ENCODE assay signal across 8 cellular contexts in the genomic region with DNA sequence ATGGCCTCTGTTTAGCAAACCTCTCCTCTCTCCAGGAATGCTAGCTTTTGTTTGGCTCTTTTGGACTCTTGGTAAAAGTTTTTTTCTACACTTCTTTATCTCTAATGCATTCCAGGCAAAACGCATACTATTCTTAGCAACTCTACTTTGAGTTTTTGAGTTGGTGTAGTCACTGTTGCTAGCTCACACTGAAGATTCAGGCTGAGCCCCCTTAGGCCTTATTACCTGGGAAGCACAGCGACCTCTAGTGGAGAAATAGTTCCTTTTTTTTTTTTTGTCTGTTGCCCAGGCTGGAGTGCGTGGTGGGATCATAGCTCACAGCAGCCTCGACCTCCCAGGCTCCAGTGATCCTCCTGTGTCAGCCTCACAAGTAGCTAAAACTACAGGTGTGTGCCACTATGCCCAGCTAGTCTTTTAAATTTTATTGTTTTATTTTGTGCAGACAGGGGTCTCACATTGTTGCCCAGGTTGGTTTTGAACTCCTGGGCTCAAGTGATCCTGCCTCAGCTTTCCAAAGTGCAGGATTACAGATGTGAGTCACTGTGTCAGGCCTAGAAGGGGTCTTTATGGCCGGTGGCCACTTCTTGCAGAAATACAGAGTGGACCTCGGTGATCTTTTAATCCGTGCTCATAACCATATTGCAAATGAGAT.
DNase-seq lines count a peak whose midpoint lies in the region; ATAC-seq and TF ChIP-seq lines count a peak whose summit lies in the region.

No MANE protein-coding gene starts in this region.

- no peaks in the 10 kb centered on the region for H3K27me3 ChIP-seq in GM23338 (ENCODE audit: insufficient read depth)
- H3K27me3 ChIP-seq in kidney epithelial cell (ENCODE audit: control insufficient read depth, insufficient read depth, low read length): peaks cover 2% of the 10 kb centered on the region
- H3K27me3 ChIP-seq in upper lobe of right lung: no peaks in the 10 kb centered on the region

- H3F3A ChIP-seq in GM23338 (replicated peaks; ENCODE audit: low read depth): no peaks in the 10 kb centered on the region

- in situ Hi-C loops in astrocyte of the spinal cord (cut with HindIII; ENCODE audit: low sequenced_read_pairs): no loop called here

- TF ChIP-seq CTCF in GM23338 (conservative IDR thresholded peaks at IDR 0.05; ENCODE audit: low read depth in 2 of 2) (peak; percentile 73 to 81), astrocyte of the spinal cord (IDR thresholded peaks at IDR 0.05; ENCODE audit: low read depth, low read length) (peak; percentile 57), kidney epithelial cell (IDR thresholded peaks at IDR 0.05; ENCODE audit: insufficient read depth, low read length, poor library complexity, severe bottlenecking) (peak; percentile 50), upper lobe of right lung (IDR thresholded peaks at IDR 0.05) (peak; percentile 69)

- peaks cover 2% of the 10 kb centered on the region; the same call in 2 of the 3 replicates for H3K4me1 Mint-ChIP-seq in GM23338

- H4K20me1 ChIP-seq in GM23338 (replicated peaks; ENCODE audit: insufficient read depth): no peaks in the 10 kb centered on the region

- no peak overlapping the region for H3K4me2 ChIP-seq in GM23338

- no peaks in the 10 kb centered on the region; the same call in 2 of the 3 replicates for H3K9me3 Mint-ChIP-seq in GM23338

- H3K4me1 ChIP-seq in GM23338 (ENCODE audit: insufficient read depth) (no peaks in the 10 kb centered on the region), upper lobe of right lung (no peaks in the 10 kb centered on the region)

- H3K9me2 ChIP-seq in GM23338 (ENCODE audit: insufficient read depth): no peaks in the 10 kb centered on the region

- H3K4me3 ChIP-seq in GM23338 (no peak overlapping the region), astrocyte of the spinal cord (ENCODE audit: low read depth, low read length) (no peak overlapping the region), kidney epithelial cell (ENCODE audit: low read depth, low read length) (no peak overlapping the region), upper lobe of right lung (no peak overlapping the region)

- H2AFZ ChIP-seq in GM23338: peak overlapping the region; percentile 86

- ATAC-seq in GM23338 (peak; percentile 96), upper lobe of right lung (peak; percentile 70), HG02642 (IDR thresholded peaks at IDR 0.05; ENCODE audit: poor library complexity, unreplicated experiment) (no peak)

- no peak overlapping the region for H3K27ac ChIP-seq in GM23338 (ENCODE audit: low read depth)
- H3K27ac ChIP-seq in upper lobe of right lung: no peak overlapping the region

- no peak overlapping the region for H3K27ac Mint-ChIP-seq in GM23338

- no peaks in the 10 kb centered on the region for H3K27me3 Mint-ChIP-seq in GM23338 (ENCODE audit: insufficient read depth, low read depth, poor library complexity)

- H3K4me3 Mint-ChIP-seq in GM23338: no peak overlapping the region

- peak; percentile 6 for DNase-seq in DMS153 (lab: John Stamatoyannopoulos, UW)
- DNase-seq in GM23338 (ENCODE audit: low spot score): peak; percentile 87
- DNase-seq in NCI-H2107 treated with DMSO at 0.1 percent for 48 hours (lab: John Stamatoyannopoulos, UW; ENCODE audit: unreplicated experiment): peak; percentile 56
- DNase-seq in astrocyte of the spinal cord (ENCODE audit: low read depth, low spot score): peak; percentile 64
- DNase-seq in kidney epithelial cell (ENCODE audit: low read depth): peak; percentile 16
- DNase-seq in upper lobe of right lung: no peak
- DNase-seq in activated CD4-positive, CD25-positive, alpha-beta regulatory T cell (lab: John Stamatoyannopoulos, UW): no peak

- H3K36me3 ChIP-seq in GM23338 (ENCODE audit: insufficient read depth): no peaks in the 10 kb centered on the region
- no peaks in the 10 kb centered on the region for H3K36me3 ChIP-seq in kidney epithelial cell (ENCODE audit: control insufficient read depth, insufficient read depth, low read length)
- H3K36me3 ChIP-seq in upper lobe of right lung: no peaks in the 10 kb centered on the region

- intact Hi-C loops in upper lobe of right lung (cut with DNase I): no loop called here

- H3K9me3 ChIP-seq in upper lobe of right lung: no peaks in the 10 kb centered on the region

- no peaks in the 10 kb centered on the region for H3K79me2 ChIP-seq in GM23338 (replicated peaks; ENCODE audit: insufficient read depth)

- H3K36me3 Mint-ChIP-seq in GM23338 (ENCODE audit: low read depth): no peaks in the 10 kb centered on the region

TF ChIP-seq in GM23338, 12 proteins besides CTCF, POLR2A, EP300 and RAD21 (continues in another document):
- TF ChIP-seq STAT1 (IDR thresholded peaks at IDR 0.05; ENCODE audit: unreplicated experiment) (no peak), ZNF114 (CRISPR knock-in tag; IDR thresholded peaks at IDR 0.05) (no peak), EZH2phosphoT487 (IDR thresholded peaks at IDR 0.05; ENCODE audit: unreplicated experiment) (no peak)
- TF ChIP-seq, protein P1, sequence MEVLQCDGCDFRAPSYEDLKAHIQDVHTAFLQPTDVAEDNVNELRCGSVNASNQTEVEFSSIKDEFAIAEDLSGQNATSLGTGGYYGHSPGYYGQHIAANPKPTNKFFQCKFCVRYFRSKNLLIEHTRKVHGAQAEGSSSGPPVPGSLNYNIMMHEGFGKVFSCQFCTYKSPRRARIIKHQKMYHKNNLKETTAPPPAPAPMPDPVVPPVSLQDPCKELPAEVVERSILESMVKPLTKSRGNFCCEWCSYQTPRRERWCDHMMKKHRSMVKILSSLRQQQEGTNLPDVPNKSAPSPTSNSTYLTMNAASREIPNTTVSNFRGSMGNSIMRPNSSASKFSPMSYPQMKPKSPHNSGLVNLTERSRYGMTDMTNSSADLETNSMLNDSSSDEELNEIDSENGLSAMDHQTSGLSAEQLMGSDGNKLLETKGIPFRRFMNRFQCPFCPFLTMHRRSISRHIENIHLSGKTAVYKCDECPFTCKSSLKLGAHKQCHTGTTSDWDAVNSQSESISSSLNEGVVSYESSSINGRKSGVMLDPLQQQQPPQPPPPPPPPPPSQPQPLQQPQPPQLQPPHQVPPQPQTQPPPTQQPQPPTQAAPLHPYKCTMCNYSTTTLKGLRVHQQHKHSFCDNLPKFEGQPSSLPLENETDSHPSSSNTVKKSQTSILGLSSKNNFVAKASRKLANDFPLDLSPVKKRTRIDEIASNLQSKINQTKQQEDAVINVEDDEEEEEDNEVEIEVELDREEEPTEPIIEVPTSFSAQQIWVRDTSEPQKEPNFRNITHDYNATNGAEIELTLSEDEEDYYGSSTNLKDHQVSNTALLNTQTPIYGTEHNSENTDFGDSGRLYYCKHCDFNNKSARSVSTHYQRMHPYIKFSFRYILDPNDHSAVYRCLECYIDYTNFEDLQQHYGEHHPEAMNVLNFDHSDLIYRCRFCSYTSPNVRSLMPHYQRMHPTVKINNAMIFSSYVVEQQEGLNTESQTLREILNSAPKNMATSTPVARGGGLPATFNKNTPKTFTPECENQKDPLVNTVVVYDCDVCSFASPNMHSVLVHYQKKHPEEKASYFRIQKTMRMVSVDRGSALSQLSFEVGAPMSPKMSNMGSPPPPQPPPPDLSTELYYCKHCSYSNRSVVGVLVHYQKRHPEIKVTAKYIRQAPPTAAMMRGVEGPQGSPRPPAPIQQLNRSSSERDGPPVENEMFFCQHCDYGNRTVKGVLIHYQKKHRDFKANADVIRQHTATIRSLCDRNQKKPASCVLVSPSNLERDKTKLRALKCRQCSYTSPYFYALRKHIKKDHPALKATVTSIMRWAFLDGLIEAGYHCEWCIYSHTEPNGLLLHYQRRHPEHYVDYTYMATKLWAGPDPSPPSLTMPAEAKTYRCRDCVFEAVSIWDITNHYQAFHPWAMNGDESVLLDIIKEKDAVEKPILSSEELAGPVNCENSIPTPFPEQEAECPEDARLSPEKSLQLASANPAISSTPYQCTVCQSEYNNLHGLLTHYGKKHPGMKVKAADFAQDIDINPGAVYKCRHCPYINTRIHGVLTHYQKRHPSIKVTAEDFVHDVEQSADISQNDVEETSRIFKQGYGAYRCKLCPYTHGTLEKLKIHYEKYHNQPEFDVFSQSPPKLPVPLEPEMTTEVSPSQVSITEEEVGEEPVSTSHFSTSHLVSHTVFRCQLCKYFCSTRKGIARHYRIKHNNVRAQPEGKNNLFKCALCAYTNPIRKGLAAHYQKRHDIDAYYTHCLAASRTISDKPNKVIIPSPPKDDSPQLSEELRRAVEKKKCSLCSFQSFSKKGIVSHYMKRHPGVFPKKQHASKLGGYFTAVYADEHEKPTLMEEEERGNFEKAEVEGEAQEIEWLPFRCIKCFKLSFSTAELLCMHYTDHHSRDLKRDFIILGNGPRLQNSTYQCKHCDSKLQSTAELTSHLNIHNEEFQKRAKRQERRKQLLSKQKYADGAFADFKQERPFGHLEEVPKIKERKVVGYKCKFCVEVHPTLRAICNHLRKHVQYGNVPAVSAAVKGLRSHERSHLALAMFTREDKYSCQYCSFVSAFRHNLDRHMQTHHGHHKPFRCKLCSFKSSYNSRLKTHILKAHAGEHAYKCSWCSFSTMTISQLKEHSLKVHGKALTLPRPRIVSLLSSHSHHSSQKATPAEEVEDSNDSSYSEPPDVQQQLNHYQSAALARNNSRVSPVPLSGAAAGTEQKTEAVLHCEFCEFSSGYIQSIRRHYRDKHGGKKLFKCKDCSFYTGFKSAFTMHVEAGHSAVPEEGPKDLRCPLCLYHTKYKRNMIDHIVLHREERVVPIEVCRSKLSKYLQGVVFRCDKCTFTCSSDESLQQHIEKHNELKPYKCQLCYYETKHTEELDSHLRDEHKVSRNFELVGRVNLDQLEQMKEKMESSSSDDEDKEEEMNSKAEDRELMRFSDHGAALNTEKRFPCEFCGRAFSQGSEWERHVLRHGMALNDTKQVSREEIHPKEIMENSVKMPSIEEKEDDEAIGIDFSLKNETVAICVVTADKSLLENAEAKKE (CRISPR knock-in tag; IDR thresholded peaks at IDR 0.05): no peak
- TF ChIP-seq, protein P2, sequence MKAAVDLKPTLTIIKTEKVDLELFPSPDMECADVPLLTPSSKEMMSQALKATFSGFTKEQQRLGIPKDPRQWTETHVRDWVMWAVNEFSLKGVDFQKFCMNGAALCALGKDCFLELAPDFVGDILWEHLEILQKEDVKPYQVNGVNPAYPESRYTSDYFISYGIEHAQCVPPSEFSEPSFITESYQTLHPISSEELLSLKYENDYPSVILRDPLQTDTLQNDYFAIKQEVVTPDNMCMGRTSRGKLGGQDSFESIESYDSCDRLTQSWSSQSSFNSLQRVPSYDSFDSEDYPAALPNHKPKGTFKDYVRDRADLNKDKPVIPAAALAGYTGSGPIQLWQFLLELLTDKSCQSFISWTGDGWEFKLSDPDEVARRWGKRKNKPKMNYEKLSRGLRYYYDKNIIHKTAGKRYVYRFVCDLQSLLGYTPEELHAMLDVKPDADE (IDR thresholded peaks at IDR 0.05): no peak

Comparison
In these comparisons a context has a peak if more than half of its experiments do, and no peak if none do; other contexts are left out.
1. DNase-seq: peak in DMS153 (single experiment), GM23338 (single experiment), NCI-H2107 treated with DMSO at 0.1 percent for 48 hours (single experiment), astrocyte of the spinal cord (single experiment) and kidney epithelial cell (single experiment); none in upper lobe of right lung (single experiment) and activated CD4-positive, CD25-positive, alpha-beta regulatory T cell (0 of 4).
2. Peak in every context shown above with its lines, with median percentiles within 50 percentile points of each other: CTCF ChIP-seq.